ENCODE assay signal across 12 cellular contexts in the genomic region with DNA sequence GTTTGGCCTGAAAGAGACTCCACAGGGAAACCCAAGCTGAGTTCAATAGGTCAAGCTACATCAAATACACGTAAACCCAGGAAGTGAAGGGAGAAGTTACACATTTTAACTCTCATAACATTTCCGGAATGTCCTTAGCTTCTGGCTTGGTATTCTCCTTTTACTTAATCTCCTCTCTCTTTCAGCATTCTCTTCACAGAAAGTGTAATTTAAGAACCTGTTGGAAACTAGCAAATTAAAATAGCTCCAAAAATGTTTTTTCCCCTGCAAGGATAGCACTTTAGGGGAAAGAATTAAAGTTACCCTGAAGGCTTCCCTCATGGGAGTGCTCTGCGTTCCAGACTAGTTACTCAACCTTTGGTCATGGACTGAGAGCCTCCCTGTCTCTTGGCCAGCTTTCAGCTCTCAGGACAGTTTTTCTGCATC.
DNase-seq lines count a peak whose midpoint lies in the region; ATAC-seq and TF ChIP-seq lines count a peak whose summit lies in the region.
"Had no signal": no experiment of that assay in that cellular context is flagged by ENCODE, and none has a peak within 500 bp of the region (broad histone marks: within the 10 kb centered on the region; RNA-seq: fewer than 3 reads in every experiment).

No MANE protein-coding gene starts in this region.

- H3K36me3 Mint-ChIP-seq in activated T-cell treated with anti-CD3 and anti-CD28 coated beads, Interleukin-2, amount 50 U/mL, for 24 hours (ENCODE audit: low read depth) = no peaks in the 10 kb centered on the region
- H3K36me3 Mint-ChIP-seq: activated naive CD4-positive, alpha-beta T cell treated with anti-CD3 and anti-CD28 coated beads, Interleukin-2, amount 10 ng/mL, durations not matched to agents 7 days and 5 days had no signal

- no peak overlapping the region for H3K4me3 Mint-ChIP-seq in activated T-cell treated with anti-CD3 and anti-CD28 coated beads, Interleukin-2, amount 50 U/mL, for 24 hours
- H3K4me3 Mint-ChIP-seq: activated naive CD4-positive, alpha-beta T cell treated with anti-CD3 and anti-CD28 coated beads, Interleukin-2, amount 10 ng/mL, durations not matched to agents 7 days and 5 days had no signal

- H3K9me3 Mint-ChIP-seq in activated T-cell treated with anti-CD3 and anti-CD28 coated beads, Interleukin-2, amount 50 U/mL, for 24 hours = peaks cover 5% of the 10 kb centered on the region
- H3K9me3 Mint-ChIP-seq: activated naive CD4-positive, alpha-beta T cell treated with anti-CD3 and anti-CD28 coated beads, Interleukin-2, amount 10 ng/mL, durations not matched to agents 7 days and 5 days had no signal

- no peak overlapping the region for H3K27ac Mint-ChIP-seq in activated T-cell treated with anti-CD3 and anti-CD28 coated beads, Interleukin-2, amount 50 U/mL, for 24 hours
- H3K27ac Mint-ChIP-seq: activated naive CD4-positive, alpha-beta T cell treated with anti-CD3 and anti-CD28 coated beads, Interleukin-2, amount 10 ng/mL, durations not matched to agents 7 days and 5 days had no signal

- H3K27me3 Mint-ChIP-seq in activated T-cell treated with anti-CD3 and anti-CD28 coated beads, Interleukin-2, amount 50 U/mL, for 24 hours = no peaks in the 10 kb centered on the region
- H3K27me3 Mint-ChIP-seq: activated naive CD4-positive, alpha-beta T cell treated with anti-CD3 and anti-CD28 coated beads, Interleukin-2, amount 10 ng/mL, durations not matched to agents 7 days and 5 days had no signal

- no peaks in the 10 kb centered on the region for H3K9me3 ChIP-seq in right lobe of liver
- H3K9me3 ChIP-seq in esophagus muscularis mucosa = no peaks in the 10 kb centered on the region

- POLR2A ChIA-PET in AG04449 (lab: Yijun Ruan, JAX) = interaction anchor here (1.4 kb wide), 1 partner anchor 438 kb away, joined by 3 read pairs; a partner anchor contains a TSS

- ATAC-seq in right lobe of liver (peak; percentile 91 to 99 (median 96)), GM18867 (IDR thresholded peaks at IDR 0.05; ENCODE audit: unreplicated experiment) (no peak)
- ATAC-seq: GM12878 had no signal

- H3K27me3 ChIP-seq in right lobe of liver = no peaks in the 10 kb centered on the region
- H3K27me3 ChIP-seq in esophagus muscularis mucosa = no peaks in the 10 kb centered on the region
- H3K27me3 ChIP-seq: BLaER1 treated with 17β-estradiol and CSF1 and Interleukin-3, amounts not matched to agents 10 nM and 100 nM had no signal

- intact Hi-C loops in right lobe of liver (cut with DNase I) = no loop called here
- intact Hi-C loops in esophagus muscularis mucosa (cut with DNase I) = no loop called here

- H3K4me1 ChIP-seq in right lobe of liver = peaks cover 0 to 6% (median 3%) of the 10 kb centered on the region in 4 donors
- H3K4me1 ChIP-seq in esophagus muscularis mucosa = peaks cover 0 to under 1% (median 0%) of the 10 kb centered on the region in 4 donors
- H3K4me1 ChIP-seq: BLaER1 treated with 17β-estradiol and CSF1 and Interleukin-3, amounts not matched to agents 10 nM and 100 nM; parathyroid adenoma had no signal

- TF ChIP-seq CTCF in AG04449 (IDR thresholded peaks at IDR 0.05; ENCODE audit: insufficient read depth, low read length, missing control alignments) (no peak), choroid plexus epithelial cell (conservative IDR thresholded peaks at IDR 0.05; ENCODE audit: low read depth, low read length) (no peak), right lobe of liver (IDR thresholded peaks at IDR 0.05) (no peak), esophagus muscularis mucosa (IDR thresholded peaks at IDR 0.05) (no peak)

- CTCF ChIA-PET in AG04449 (lab: Yijun Ruan, JAX) = no interaction called here

- WGBS in right lobe of liver (ENCODE audit: insufficient coverage, low coverage, low lambda C conversion rate, missing lambda C conversion rate) = 14% methylated on average over 3 of the region's 3 CpGs
- WGBS in esophagus muscularis mucosa = 58% methylated on average over 3 of the region's 3 CpGs

- peak; percentile 82 for DNase-seq in AG04449 (ENCODE audit: low read depth, low spot score)
- DNase-seq in MV-4-11 (lab: John Stamatoyannopoulos, UW) = peak; percentile 42
- peak; percentile 94 for DNase-seq in choroid plexus epithelial cell (ENCODE audit: low read depth)
- peak in 2 of 3 donors; percentile 26 to 54 for DNase-seq in right lobe of liver
- no peak for DNase-seq in NCI-H526 (lab: John Stamatoyannopoulos, UW)
- no peak for DNase-seq in esophagus muscularis mucosa (ENCODE audit: extremely low spot score)
- no peak for DNase-seq in activated T-cell treated with anti-CD3 and anti-CD28 coated beads, Interleukin-2, amount 50 U/mL, for 24 hours
- DNase-seq: activated naive CD4-positive, alpha-beta T cell treated with anti-CD3 and anti-CD28 coated beads, Interleukin-2, amount 10 ng/mL, durations not matched to agents 7 days and 5 days had no signal

- H3K4me3 ChIP-seq in AG04449 (ENCODE audit: low read depth, low read length) (no peak overlapping the region), choroid plexus epithelial cell (ENCODE audit: low read depth, low read length) (no peak overlapping the region), right lobe of liver (no peak overlapping the region), esophagus muscularis mucosa (no peak overlapping the region)
- H3K4me3 ChIP-seq: BLaER1 treated with 17β-estradiol and CSF1 and Interleukin-3, amounts not matched to agents 10 nM and 100 nM; GM12878 had no signal

- TF ChIP-seq POLR2A in right lobe of liver (IDR thresholded peaks at IDR 0.05) (no peak), esophagus muscularis mucosa (IDR thresholded peaks at IDR 0.05; ENCODE audit: low read depth) (no peak)

- peak overlapping the region in 1 of 3 donors; percentile 26 for H3K27ac ChIP-seq in right lobe of liver
- peak overlapping the region in 1 of 4 donors; percentile 3 for H3K27ac ChIP-seq in esophagus muscularis mucosa (replicated peaks in 1 of 4)
- H3K27ac ChIP-seq: BLaER1 treated with 17β-estradiol and CSF1 and Interleukin-3, amounts not matched to agents 10 nM and 100 nM; parathyroid adenoma had no signal

- TF ChIP-seq EP300 in esophagus muscularis mucosa (IDR thresholded peaks at IDR 0.05) = no peak

- no peaks in the 10 kb centered on the region for H3K36me3 ChIP-seq in right lobe of liver
- H3K36me3 ChIP-seq in esophagus muscularis mucosa = no peaks in the 10 kb centered on the region
- H3K36me3 ChIP-seq: BLaER1 treated with 17β-estradiol and CSF1 and Interleukin-3, amounts not matched to agents 10 nM and 100 nM had no signal

- H3K4me1 Mint-ChIP-seq in activated T-cell treated with anti-CD3 and anti-CD28 coated beads, Interleukin-2, amount 50 U/mL, for 24 hours (ENCODE audit: low read depth) = no peaks in the 10 kb centered on the region
- H3K4me1 Mint-ChIP-seq: activated naive CD4-positive, alpha-beta T cell treated with anti-CD3 and anti-CD28 coated beads, Interleukin-2, amount 10 ng/mL, durations not matched to agents 7 days and 5 days had no signal

Comparison
In these comparisons a context has a peak if more than half of its experiments do, and no peak if none do; other contexts are left out.
1. DNase-seq: peak in AG04449 (single experiment), MV-4-11 (single experiment), choroid plexus epithelial cell (single experiment) and right lobe of liver (2 of 3); none in NCI-H526 (0 of 2), esophagus muscularis mucosa (single experiment) and activated T-cell treated with anti-CD3 and anti-CD28 coated beads, Interleukin-2, amount 50 U/mL, for 24 hours (single experiment).